In the genomic region with DNA sequence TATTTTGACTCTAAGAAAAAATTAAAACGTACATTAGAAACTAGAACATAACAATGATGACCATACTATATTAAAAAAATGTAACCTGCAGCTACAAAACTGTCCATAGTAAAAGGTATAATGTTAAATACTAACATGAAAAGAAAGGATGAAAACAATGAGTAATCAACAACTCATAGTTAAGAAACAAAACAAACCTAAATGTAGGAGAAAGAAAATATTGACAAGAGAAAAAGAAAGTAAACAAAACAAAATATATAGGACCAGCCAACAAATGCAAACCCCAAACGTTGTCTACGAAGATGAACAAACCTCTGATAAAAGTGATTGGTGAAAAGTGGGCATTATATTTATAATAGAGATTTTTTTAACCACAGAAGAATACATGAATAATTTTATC, we compare ENCODE assay signal across 11 cellular contexts.
"Had no signal": no experiment of that assay in that cellular context is flagged by ENCODE, and none has a peak within 500 bp of the region (broad histone marks: within the 10 kb centered on the region; RNA-seq: fewer than 3 reads in every experiment).

No MANE protein-coding gene starts in this region.

- H3K4me3 ChIP-seq: GM23248, GM23338, HAP-1 had no signal

- H3K9me3 ChIP-seq: HAP-1 had no signal

- ATAC-seq: GM23338, HCT116 had no signal

- H2AFZ ChIP-seq: GM23248, GM23338 had no signal

- H3K9ac ChIP-seq: GM23248 had no signal

- DNase-seq: GM23248, GOT3, H7, H9, HCEC 1CT, HFFc6 had no signal

- H3K4me1 ChIP-seq: HAP-1 had no signal

- H3K27ac Mint-ChIP-seq: GM23338, H9, HFFc6 had no signal

- H3K4me2 ChIP-seq: GM23338 had no signal

- H3K36me3 ChIP-seq: HAP-1 had no signal

- FAIRE-seq: H1, H54 had no signal

- H3K4me3 Mint-ChIP-seq: GM23338, H9, HFFc6 had no signal

- H3K27ac ChIP-seq: GM23248 had no signal

- H3K9me3 Mint-ChIP-seq: GM23338, H9 had no signal

- H3K4me1 Mint-ChIP-seq: GM23338, H9 had no signal
